14 cellular contexts compared by ENCODE assay signal in genomic region chr1:171405391-171405714, GRCh38.
"Had no signal": no experiment of that assay in that cellular context is flagged by ENCODE, and none has a peak within 500 bp of the region (broad histone marks: within the 10 kb centered on the region; RNA-seq: fewer than 3 reads in every experiment).

No MANE protein-coding gene starts in this region.

- DNase-seq: foreskin keratinocyte; kidney; left cardiac atrium; left ventricle myocardium inferior; lower lobe of right lung; natural killer cell; stimulated activated CD4-positive, alpha-beta T cell treated with anti-CD3 and anti-CD28 coated beads, Interleukin-2, amount 100 ng/mL, for 48 hours; stimulated activated naive CD4-positive, alpha-beta T cell treated with Interleukin-2 at 50 U/mL for 16 hours had no signal

- ATAC-seq: left cardiac atrium, natural killer cell had no signal

- H3K27ac Mint-ChIP-seq: memory B cell, mesothelial cell of epicardium, natural killer cell, neural progenitor cell had no signal

- H3K4me1 Mint-ChIP-seq: memory B cell, natural killer cell had no signal

- H3K9ac ChIP-seq: neural progenitor cell had no signal

- H3K27me3 ChIP-seq: foreskin keratinocyte, neural progenitor cell, pancreas had no signal

- H3K36me3 ChIP-seq: left ventricle myocardium inferior, lower lobe of right lung, neural progenitor cell, pancreas, prostate gland had no signal

- H3K4me1 ChIP-seq: left ventricle myocardium inferior, lower lobe of right lung, pancreas, prostate gland had no signal

- H3K4me3 ChIP-seq: left ventricle myocardium inferior, lower lobe of right lung, neural progenitor cell, pancreas, prostate gland, smooth muscle cell had no signal

- H3K4me3 Mint-ChIP-seq: memory B cell, mesothelial cell of epicardium, natural killer cell, neural progenitor cell had no signal

- H3K9me3 ChIP-seq: lower lobe of right lung, pancreas, prostate gland had no signal

- H3K27ac ChIP-seq: foreskin keratinocyte, left ventricle myocardium inferior, lower lobe of right lung, neural progenitor cell, pancreas, prostate gland had no signal

- H3K36me3 Mint-ChIP-seq: mesothelial cell of epicardium, natural killer cell, neural progenitor cell had no signal

- H3K4me2 ChIP-seq: neural progenitor cell, smooth muscle cell had no signal
